Comparison of ENCODE assay signal across 8 cellular contexts in the genomic region with DNA sequence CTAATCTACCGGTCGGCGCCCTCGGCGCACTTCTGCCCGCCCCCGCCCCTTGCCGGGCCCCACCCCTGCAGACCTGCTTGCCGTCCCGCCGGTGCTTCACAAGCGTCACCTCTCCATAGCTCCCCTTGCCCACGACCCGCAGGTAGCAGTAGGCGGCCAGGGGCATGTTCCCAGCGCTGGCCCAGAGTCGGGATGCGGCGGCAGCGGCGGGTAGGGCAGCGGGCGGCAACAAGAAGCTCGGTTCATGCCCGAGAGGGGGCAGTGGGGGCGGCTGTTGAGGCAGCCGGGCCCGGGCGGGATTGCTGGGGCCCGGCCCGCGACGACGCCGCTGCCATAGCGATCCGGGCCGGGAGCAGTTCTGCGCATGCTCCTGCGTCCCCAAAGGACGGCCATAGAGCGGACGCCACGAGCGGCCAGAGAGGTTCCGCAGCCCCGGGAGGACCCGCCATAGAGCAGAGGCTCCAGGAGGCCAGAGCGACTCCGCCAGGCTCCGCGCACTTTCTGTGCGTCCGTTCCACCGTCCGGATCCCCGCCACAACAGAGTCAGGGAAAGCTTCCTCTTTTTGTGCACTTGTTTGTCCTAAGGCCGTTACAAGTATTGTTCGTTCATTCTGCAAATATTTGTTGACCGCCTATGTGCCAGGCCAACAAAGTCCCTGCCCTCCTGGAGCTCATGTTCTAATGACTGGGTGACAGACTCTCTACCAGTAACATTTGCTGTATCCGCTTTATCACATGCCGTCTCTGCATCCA. TPM values are rescaled to one million over a fixed set of nuclear protein-coding genes. Genes with fewer than 3 reads are reported as not detected.
DNase-seq lines count a peak whose midpoint lies in the region; ATAC-seq and TF ChIP-seq lines count a peak whose summit lies in the region.

A gene (minus strand): TSS at position 360 of the 753 bp plus-strand sequence. CDS start 194 bp downstream, at position 166.

- 0% methylated on average over 40 of the region's 62 CpGs; no CpG with 5 or more reads in 1 of the 2 experiments for WGBS in IMR-90 (ENCODE audit: extremely low coverage in 2 of 2, insufficient read length in 1 of 2), 2 experiments

- no peak within 1 kb of the TSS for H2BK15ac ChIP-seq in IMR-90 (ENCODE audit: low read depth, low read length)

- peaks cover 14% of the 10 kb centered on the region; the same call in 1 of the 2 replicates for H3K79me2 ChIP-seq in OCI-LY7 (ENCODE audit: insufficient read depth, low read depth, low read length)

- in situ Hi-C loops in IMR-90 (cut with MboI; ENCODE audit: low sequenced_read_pairs), result no loop called here

- H4K8ac ChIP-seq in IMR-90 (ENCODE audit: low read depth in 2 of 2, low read length in 2 of 2), result peak within 1 kb of the TSS; percentile 97 to 100

- peaks cover 4% of the 10 kb centered on the region; the same call in 1 of the 2 replicates for H3K27me3 ChIP-seq in IMR-90 (ENCODE audit: control insufficient read depth, insufficient read depth, low read length)
- H3K27me3 ChIP-seq in mononuclear cell (ENCODE audit: insufficient read depth, low read length), result no peaks in the 10 kb centered on the region

- peak within 1 kb of the TSS; percentile 80 for H3K27ac ChIP-seq in IMR-90 (ENCODE audit: insufficient read depth, low read length)
- H3K27ac ChIP-seq in OCI-LY7 (ENCODE audit: low read depth, low read length, poor library complexity, severe bottlenecking), result peak within 1 kb of the TSS; percentile 74

- BruUV-seq in IMR-90 (replicated peaks; lab: Mats Ljungman, UMichigan), result no TSS peak
- BruUV-seq in OCI-LY7 (replicated peaks; lab: Mats Ljungman, UMichigan), result no TSS peak

- H3K9me3 ChIP-seq in IMR-90 (ENCODE audit: control insufficient read depth, insufficient read depth, low read length), result no peaks in the 10 kb centered on the region
- H3K9me3 ChIP-seq in OCI-LY7 (ENCODE audit: low read length), result no peaks in the 10 kb centered on the region
- no peaks in the 10 kb centered on the region for H3K9me3 ChIP-seq in mononuclear cell (ENCODE audit: low read depth, low read length)

- peak within 1 kb of the TSS; percentile 86 for H3K4ac ChIP-seq in IMR-90 (ENCODE audit: low read depth, low read length)

- peak within 1 kb of the TSS; percentile 92 for H3K56ac ChIP-seq in IMR-90 (ENCODE audit: extremely low read depth, insufficient read depth, low read length)

- peaks cover 13 to 23% of the 10 kb centered on the region in 2 experiments for H3K79me1 ChIP-seq in IMR-90 (ENCODE audit: low read depth in 1 of 2, low read length in 2 of 2)

- no peak within 1 kb of the TSS for H2AK5ac ChIP-seq in IMR-90 (ENCODE audit: low read depth, low read length)

- H3K14ac ChIP-seq in IMR-90 (replicated peaks; ENCODE audit: low read depth, low read length), result peak within 1 kb of the TSS; percentile 95

- H4K91ac ChIP-seq in IMR-90 (ENCODE audit: insufficient read depth, low read depth, low read length), result peak within 1 kb of the TSS; percentile 81

- H3K4me1 ChIP-seq in IMR-90 (ENCODE audit: control insufficient read depth, insufficient read depth, low read length), result no peaks in the 10 kb centered on the region
- H3K4me1 ChIP-seq in OCI-LY7 (ENCODE audit: insufficient read depth, low read length, poor library complexity, severe bottlenecking), result peaks cover 19% of the 10 kb centered on the region
- H3K4me1 ChIP-seq in mononuclear cell (ENCODE audit: insufficient read depth, low read length), result peaks cover 30% of the 10 kb centered on the region

- H2AFZ ChIP-seq in IMR-90 (replicated peaks; ENCODE audit: low read length, poor library complexity) (peak within 1 kb of the TSS; percentile 96), OCI-LY7 (ENCODE audit: low read length) (peak within 1 kb of the TSS; percentile 98)

- H3K4me3 ChIP-seq in IMR-90 (ENCODE audit: insufficient read depth, low read depth, low read length) (peak within 1 kb of the TSS; percentile 71), OCI-LY7 (ENCODE audit: low read depth, low read length, poor library complexity, severe bottlenecking) (peak within 1 kb of the TSS; percentile 75), epithelial cell of esophagus (ENCODE audit: low read length) (peak within 1 kb of the TSS; percentile 70), mononuclear cell (ENCODE audit: low read length) (peak within 1 kb of the TSS; percentile 66)

- peak within 1 kb of the TSS; percentile 83 for H2AK9ac ChIP-seq in IMR-90 (replicated peaks; ENCODE audit: low read depth, low read length, poor library complexity)

- ATAC-seq in GM21528 (IDR thresholded peaks at IDR 0.05; ENCODE audit: low FRiP score, unreplicated experiment) (peak; percentile 87), IMR-90 (ENCODE audit: low read depth) (peak; percentile 100)

- POLR2A ChIA-PET in IMR-90 (lab: Charles Lee; ENCODE audit: unreplicated experiment) (no interaction called here), OCI-LY7 (lab: Charles Lee) (interaction anchor here (0.6 to 1.9 kb wide), 10 partner anchors 23 to 1659 kb away, joined by 3 to 11 read pairs (median 4); no protein-coding TSS in a partner anchor)

- H3K18ac ChIP-seq in IMR-90 (ENCODE audit: low read depth, low read length), result peak within 1 kb of the TSS; percentile 66; the same call in 1 of the 2 replicates

- no peak within 1 kb of the TSS for H2BK120ac ChIP-seq in IMR-90 (ENCODE audit: low read depth, low read length)

- CTCF ChIA-PET in IMR-90 (lab: Yijun Ruan, JAX), result interaction anchor here (0.5 to 1.2 kb wide), 2 partner anchors 12 to 51 kb away, joined by 3 read pairs; no protein-coding TSS in a partner anchor
- CTCF ChIA-PET in OCI-LY7 (lab: Charles Lee; ENCODE audit: unreplicated experiment), result interaction anchor here (0.6 kb wide), 1 partner anchor 361 kb away, joined by 3 read pairs; no protein-coding TSS in a partner anchor

- TF ChIP-seq CTCF in IMR-90 (conservative IDR thresholded peaks at IDR 0.05; ENCODE audit: low read depth, low read length), result no peak
- TF ChIP-seq CTCF in OCI-LY7 (conservative IDR thresholded peaks at IDR 0.05; ENCODE audit: low read length), result no peak
- TF ChIP-seq CTCF in epithelial cell of esophagus (IDR thresholded peaks at IDR 0.05; ENCODE audit: insufficient read depth, low read depth, low read length, missing control alignments), result no peak

- H4K20me1 ChIP-seq in IMR-90 (ENCODE audit: insufficient read depth, low read length) (no peaks in the 10 kb centered on the region), OCI-LY7 (ENCODE audit: insufficient read depth, low read length) (peaks cover 4% of the 10 kb centered on the region; the same call in 1 of the 2 replicates)

- intact Hi-C loops in IMR-90 (cut with micrococcal nuclease) (loop anchor here (2.0 kb wide), 1 partner anchor 164 kb away; no protein-coding TSS in a partner anchor), OCI-LY7 (cut with micrococcal nuclease; ENCODE audit: unreplicated experiment) (loop anchor here (1.0 kb wide), 1 partner anchor 62 kb away; no protein-coding TSS in a partner anchor)

- no peak; the same call in 1 of the 2 replicates for TF ChIP-seq RAD21 in IMR-90 (IDR thresholded peaks at IDR 0.05; ENCODE audit: low read length)

- H3K9me2 ChIP-seq in OCI-LY7 (ENCODE audit: insufficient read depth, low read length), result no peaks in the 10 kb centered on the region

- peak within 1 kb of the TSS; percentile 97 for H3K9ac ChIP-seq in IMR-90 (ENCODE audit: low read depth, low read length)

- peak within 1 kb of the TSS; percentile 91 for H3K23ac ChIP-seq in IMR-90 (ENCODE audit: low read depth, low read length)

- H3K9me1 ChIP-seq in IMR-90 (ENCODE audit: insufficient read depth, low read length), result peaks cover 4% of the 10 kb centered on the region

- peak; percentile 81 for DNase-seq in DMS114 treated with DMSO at 0.1 percent for 48 hours (lab: John Stamatoyannopoulos, UW; ENCODE audit: unreplicated experiment)
- DNase-seq in IMR-90, result peak; percentile 85
- DNase-seq in OCI-LY7 (ENCODE audit: low spot score), result peak; percentile 97
- peak; percentile 78 for DNase-seq in activated T-cell treated with anti-CD3 and anti-CD28 coated beads for 1 hour (ENCODE audit: low read depth)
- peak; percentile 90 for DNase-seq in epithelial cell of esophagus (ENCODE audit: low read depth)
- peak; percentile 84 to 86 for DNase-seq in stimulated activated CD8-positive, alpha-beta memory T cell treated with anti-CD3 and anti-CD28 coated beads, Interleukin-2, amount 100 ng/mL, for 48 hours (ENCODE audit: low read depth in 2 of 2)

- H2BK5ac ChIP-seq in IMR-90 (ENCODE audit: low read depth, low read length, poor library complexity, severe bottlenecking), result peak within 1 kb of the TSS; percentile 69

- no peak within 1 kb of the TSS for H2BK20ac ChIP-seq in IMR-90 (ENCODE audit: low read depth, low read length)

- TF ChIP-seq POLR2A in IMR-90 (IDR thresholded peaks at IDR 0.05; ENCODE audit: low read depth, low read length), result peak; percentile 70; the same call in 1 of the 2 replicates

- dilution Hi-C loops in IMR-90 (cut with HindIII; ENCODE audit: low sequenced_read_pairs, unreplicated experiment), result no loop called here

- peaks cover 6% of the 10 kb centered on the region for H3K36me3 ChIP-seq in IMR-90 (ENCODE audit: control insufficient read depth, insufficient read depth, low read length)
- peaks cover 15% of the 10 kb centered on the region for H3K36me3 ChIP-seq in OCI-LY7 (ENCODE audit: insufficient read depth, low read length)

- H3K4me2 ChIP-seq in IMR-90 (ENCODE audit: low read depth, low read length) (peak within 1 kb of the TSS; percentile 96), OCI-LY7 (ENCODE audit: low read length) (peak within 1 kb of the TSS; percentile 78)

- H4K5ac ChIP-seq in IMR-90 (ENCODE audit: low read depth, low read length), result peak within 1 kb of the TSS; percentile 90

TF ChIP-seq in IMR-90, 13 proteins besides CTCF, POLR2A, EP300 and RAD21:
- TF ChIP-seq, protein P1, sequence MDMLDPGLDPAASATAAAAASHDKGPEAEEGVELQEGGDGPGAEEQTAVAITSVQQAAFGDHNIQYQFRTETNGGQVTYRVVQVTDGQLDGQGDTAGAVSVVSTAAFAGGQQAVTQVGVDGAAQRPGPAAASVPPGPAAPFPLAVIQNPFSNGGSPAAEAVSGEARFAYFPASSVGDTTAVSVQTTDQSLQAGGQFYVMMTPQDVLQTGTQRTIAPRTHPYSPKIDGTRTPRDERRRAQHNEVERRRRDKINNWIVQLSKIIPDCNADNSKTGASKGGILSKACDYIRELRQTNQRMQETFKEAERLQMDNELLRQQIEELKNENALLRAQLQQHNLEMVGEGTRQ (IDR thresholded peaks at IDR 0.05; ENCODE audit: low read depth, low read length), result no peak
- peak; percentile 83; the same call in 1 of the 2 replicates for TF ChIP-seq MXI1 (IDR thresholded peaks at IDR 0.05; ENCODE audit: borderline replicate concordance, low read depth, low read length)

RNA-seq across cellular contexts. Expression of the gene that starts here (rescaled TPM):
- 16.9 and 24.7 TPM in 2 replicates for total RNA-seq in IMR-90 (2012; rRNA removed)
- polyA plus RNA-seq in IMR-90 (2012; rRNA removed), result 6.6 and 10.3 TPM in 2 replicates
- polyA plus RNA-seq in IMR-90 (2012; cell fraction: cytosol; rRNA removed), result 2.0 and 2.8 TPM in 2 replicates
- polyA plus RNA-seq in IMR-90 (2012; cell fraction: nucleus; rRNA removed; ENCODE audit: low replicate concordance), result 6.6 and 9.1 TPM in 2 replicates
- total RNA-seq in OCI-LY7 (2014; rRNA removed; shearing (Covaris generic)), result 27.6 and 38.6 TPM in 2 replicates
- total RNA-seq in OCI-LY7 (2022), result 27.5 and 29.6 TPM in 2 replicates
- 12.3 TPM for total RNA-seq in mononuclear cell

Comparison
In these comparisons a context has a peak if more than half of its experiments do, and no peak if none do; other contexts are left out.
1. Peak in every context shown above with its lines: DNase-seq, ATAC-seq, H3K4me3 ChIP-seq and H3K27ac ChIP-seq.